Comparison of ENCODE assay signal across 17 cellular contexts in genomic region chr2:50346586-50347351, GRCh38.
DNase-seq lines count a peak whose midpoint lies in the region; ATAC-seq and TF ChIP-seq lines count a peak whose summit lies in the region.
"Had no signal": no experiment of that assay in that cellular context is flagged by ENCODE, and none has a peak within 500 bp of the region (broad histone marks: within the 10 kb centered on the region; RNA-seq: fewer than 3 reads in every experiment).

No MANE protein-coding gene starts in this region.

- H3K4me1 ChIP-seq in HUES48 (ENCODE audit: control insufficient read depth, insufficient read depth, low read length): peaks cover 22% of the 10 kb centered on the region
- H3K4me1 ChIP-seq in ascending aorta: peaks cover 0 to 3% of the 10 kb centered on the region in 2 donors
- H3K4me1 ChIP-seq in iPS-20b (ENCODE audit: insufficient read depth, low read length): peaks cover 11% of the 10 kb centered on the region; the same call in 1 of the 2 replicates
- H3K4me1 ChIP-seq: colonic mucosa, Peyer's patch, prostate gland, transverse colon had no signal

- peak overlapping the region; percentile 73 for H3K4me3 ChIP-seq in HUES48 (ENCODE audit: low read depth, low read length)
- peak overlapping the region; percentile 42 to 54 for H3K4me3 ChIP-seq in ascending aorta
- peak overlapping the region; percentile 68 for H3K4me3 ChIP-seq in iPS-20b (ENCODE audit: low read length)
- H3K4me3 ChIP-seq in retinal pigment epithelial cell (ENCODE audit: low read length): peak overlapping the region; percentile 41
- H3K4me3 ChIP-seq: colonic mucosa, Peyer's patch had no signal

- H3K9me3 ChIP-seq in HUES48 (ENCODE audit: control insufficient read depth, insufficient read depth, low read length) (no peaks in the 10 kb centered on the region), ascending aorta (no peaks in the 10 kb centered on the region), iPS-20b (ENCODE audit: insufficient read depth, low read depth, low read length) (no peaks in the 10 kb centered on the region)
- H3K9me3 ChIP-seq: colonic mucosa, Peyer's patch, prostate gland, transverse colon had no signal

- peaks cover 57% of the 10 kb centered on the region for H3K27me3 ChIP-seq in HUES48 (ENCODE audit: control insufficient read depth, insufficient read depth, low read length)
- H3K27me3 ChIP-seq in ascending aorta: no peaks in the 10 kb centered on the region
- peaks cover 59% of the 10 kb centered on the region for H3K27me3 ChIP-seq in iPS-20b (ENCODE audit: insufficient read depth, low read length)
- H3K27me3 ChIP-seq: colonic mucosa, Peyer's patch had no signal

- H3K36me3 ChIP-seq in HUES48 (ENCODE audit: control insufficient read depth, insufficient read depth, low read length): no peaks in the 10 kb centered on the region
- no peaks in the 10 kb centered on the region for H3K36me3 ChIP-seq in ascending aorta
- no peaks in the 10 kb centered on the region for H3K36me3 ChIP-seq in iPS-20b (ENCODE audit: insufficient read depth, low read depth, low read length)
- H3K36me3 ChIP-seq: colonic mucosa, Peyer's patch, prostate gland, transverse colon had no signal

- DNase-seq in ascending aorta (ENCODE audit: low spot score in 2 of 2) (no peak), retinal pigment epithelial cell (ENCODE audit: low read depth) (no peak), NK-92 (lab: John Stamatoyannopoulos, UW; ENCODE audit: unreplicated experiment) (no peak), GM19238 (ENCODE audit: insufficient read length, low spot score) (no peak)
- DNase-seq: activated naive CD8-positive, alpha-beta T cell treated with anti-CD3 and anti-CD28 coated beads for 36 hours; colonic mucosa; NCI-H1092; NCI-H446 treated with DMSO at 0.1 percent for 48 hours; Peyer's patch; stimulated activated CD8-positive, alpha-beta memory T cell treated with anti-CD3 and anti-CD28 coated beads, Interleukin-4, amount 100 ng/mL, for 48 hours; T-helper 2 cell; transverse colon had no signal

- TF ChIP-seq CTCF in ascending aorta (IDR thresholded peaks at IDR 0.05) (no peak), retinal pigment epithelial cell (conservative IDR thresholded peaks at IDR 0.05; ENCODE audit: low read depth, low read length) (no peak)

- no peak overlapping the region for H3K27ac ChIP-seq in HUES48 (ENCODE audit: low read depth, low read length)
- no peak overlapping the region for H3K27ac ChIP-seq in ascending aorta
- no peak overlapping the region for H3K27ac ChIP-seq in iPS-20b (ENCODE audit: low read length)
- H3K27ac ChIP-seq: colonic mucosa, Peyer's patch, prostate gland, transverse colon had no signal

- intact Hi-C loops in ascending aorta (cut with DNase I): no loop called here

- H3K9ac ChIP-seq in HUES48 (ENCODE audit: low read depth, low read length): 0 out of 2 replicates have a peak overlapping the region, but pooled peaks have one; percentile 14
- H3K9ac ChIP-seq in iPS-20b (ENCODE audit: low read depth, low read length): peak overlapping the region; percentile 36; the same call in 1 of the 2 replicates

- ATAC-seq in GM19452 (IDR thresholded peaks at IDR 0.05; ENCODE audit: unreplicated experiment): no peak
- no peak for ATAC-seq in HG02884 (IDR thresholded peaks at IDR 0.05; ENCODE audit: unreplicated experiment)
